Comparison of ENCODE assay signal across 16 cellular contexts in genomic region chr6:107304421-107305025, GRCh38.
DNase-seq lines count a peak whose midpoint lies in the region; ATAC-seq and TF ChIP-seq lines count a peak whose summit lies in the region.
"Had no signal": no experiment of that assay in that cellular context is flagged by ENCODE, and none has a peak within 500 bp of the region (broad histone marks: within the 10 kb centered on the region; RNA-seq: fewer than 3 reads in every experiment).

No MANE protein-coding gene starts in this region.

- no TSS peak for BruUV-seq in Calu3 (replicated peaks; lab: Mats Ljungman, UMichigan)

- H2BK120ac ChIP-seq in trophoblast cell (ENCODE audit: insufficient read depth, low read length, poor library complexity) = no peak overlapping the region

- CTCF ChIA-PET in Calu3 (lab: Charles Lee) = interaction anchor here (0.6 kb wide), 1 partner anchor 182 kb away, joined by 4 read pairs; no protein-coding TSS in a partner anchor

- no peak overlapping the region for H4K91ac ChIP-seq in trophoblast cell (ENCODE audit: low read depth, low read length)

- H3K36me3 Mint-ChIP-seq in Calu3 (ENCODE audit: insufficient read depth, unreplicated experiment) = no peaks in the 10 kb centered on the region
- H3K36me3 Mint-ChIP-seq in activated naive CD8-positive, alpha-beta T cell treated with anti-CD3 and anti-CD28 coated beads, Interleukin-2, amount 50 U/mL, for 24 hours (ENCODE audit: low read depth) = peaks cover 2% of the 10 kb centered on the region

- H3K14ac ChIP-seq in trophoblast cell (ENCODE audit: low read length) = no peak overlapping the region

- no peaks in the 10 kb centered on the region for H3K27me3 ChIP-seq in trophoblast cell (ENCODE audit: insufficient read depth, low read length)

- H3K9ac ChIP-seq in trophoblast cell (ENCODE audit: low read length) = no peak overlapping the region

- peak; percentile 51 for DNase-seq in Calu3
- peak; percentile 60 for DNase-seq in HPDE6-E6E7 (ENCODE audit: extremely low spot score)
- DNase-seq in activated naive CD8-positive, alpha-beta T cell treated with anti-CD3 and anti-CD28 coated beads, Interleukin-2, amount 50 U/mL, for 24 hours = peak; percentile 33
- peak; percentile 70 to 71 for DNase-seq in trophoblast cell
- no peak for DNase-seq in NCI-H526 treated with DMSO at 0.1 percent for 48 hours (lab: John Stamatoyannopoulos, UW)
- DNase-seq: CD4-positive, alpha-beta T cell; NCI-H1417 treated with DMSO at 0.1 percent for 48 hours; NCI-H524 treated with DMSO at 0.1 percent for 48 hours; posterior cingulate gyrus; SIG-M5 had no signal

- no peak overlapping the region for H2BK5ac ChIP-seq in trophoblast cell (ENCODE audit: low read depth, low read length, poor library complexity)

- intact Hi-C loops in Calu3 (cut with micrococcal nuclease; ENCODE audit: unreplicated experiment) = no loop called here

- H3K27me3 Mint-ChIP-seq in Calu3 (ENCODE audit: unreplicated experiment) = no peaks in the 10 kb centered on the region
- no peaks in the 10 kb centered on the region for H3K27me3 Mint-ChIP-seq in activated naive CD8-positive, alpha-beta T cell treated with anti-CD3 and anti-CD28 coated beads, Interleukin-2, amount 50 U/mL, for 24 hours
- H3K27me3 Mint-ChIP-seq: activated naive CD4-positive, alpha-beta T cell treated with anti-CD3 and anti-CD28 coated beads, Interleukin-2, amount 50 U/mL, for 24 hours; CD4-positive, alpha-beta T cell had no signal

- ATAC-seq in activated naive CD8-positive, alpha-beta T cell treated with anti-CD3 and anti-CD28 coated beads, Interleukin-2, amount 50 U/mL, for 24 hours = peak; percentile 88
- no peak for ATAC-seq in GM19455 (IDR thresholded peaks at IDR 0.05; ENCODE audit: unreplicated experiment)
- ATAC-seq in GM19351 (IDR thresholded peaks at IDR 0.05; ENCODE audit: unreplicated experiment) = no peak
- no peak for ATAC-seq in HG02970 (IDR thresholded peaks at IDR 0.05; ENCODE audit: low FRiP score, unreplicated experiment)
- ATAC-seq: WTC11 had no signal

- H3K4me1 Mint-ChIP-seq in Calu3 (ENCODE audit: low read depth, unreplicated experiment) = peaks cover 13% of the 10 kb centered on the region
- H3K4me1 Mint-ChIP-seq in activated naive CD8-positive, alpha-beta T cell treated with anti-CD3 and anti-CD28 coated beads, Interleukin-2, amount 50 U/mL, for 24 hours = peaks cover 14% of the 10 kb centered on the region

- H4K12ac ChIP-seq in trophoblast cell (ENCODE audit: low read depth, low read length) = no peak overlapping the region

- no peak overlapping the region for H2BK12ac ChIP-seq in trophoblast cell (ENCODE audit: low read length)

- H3K23ac ChIP-seq in trophoblast cell (ENCODE audit: low read length) = no peak overlapping the region

- no peak overlapping the region for H3K4ac ChIP-seq in trophoblast cell (ENCODE audit: low read depth, low read length)

- no CpG with 5 or more reads among the region's 5 CpGs for WGBS in trophoblast cell (ENCODE audit: extremely low coverage, insufficient coverage, insufficient read length)

- H3K79me1 ChIP-seq in trophoblast cell (ENCODE audit: low read length) = no peaks in the 10 kb centered on the region

- no peaks in the 10 kb centered on the region for H3K9me3 ChIP-seq in trophoblast cell (ENCODE audit: insufficient read depth, low read depth, low read length)
- H3K9me3 ChIP-seq: thoracic aorta had no signal

- no peaks in the 10 kb centered on the region for H3K9me3 Mint-ChIP-seq in Calu3 (ENCODE audit: low read depth, unreplicated experiment)
- no peaks in the 10 kb centered on the region for H3K9me3 Mint-ChIP-seq in activated naive CD8-positive, alpha-beta T cell treated with anti-CD3 and anti-CD28 coated beads, Interleukin-2, amount 50 U/mL, for 24 hours
- H3K9me3 Mint-ChIP-seq: activated naive CD4-positive, alpha-beta T cell treated with anti-CD3 and anti-CD28 coated beads, Interleukin-2, amount 50 U/mL, for 24 hours; CD4-positive, alpha-beta T cell had no signal

- no peak overlapping the region for H2AK5ac ChIP-seq in trophoblast cell (ENCODE audit: low read length)

- H3K27ac ChIP-seq in trophoblast cell (ENCODE audit: low read depth, low read length) = no peak overlapping the region
- H3K27ac ChIP-seq: thoracic aorta had no signal

- no peak overlapping the region for H3K4me3 ChIP-seq in trophoblast cell (ENCODE audit: low read depth, low read length)
- H3K4me3 ChIP-seq: thoracic aorta had no signal

- H3K4me1 ChIP-seq in trophoblast cell (ENCODE audit: control insufficient read depth in 1 of 2, insufficient read depth in 2 of 2, low read length in 2 of 2) = no peaks in the 10 kb centered on the region

- H4K8ac ChIP-seq in trophoblast cell (ENCODE audit: low read depth, low read length) = no peak overlapping the region

- H3K27ac Mint-ChIP-seq in Calu3 (ENCODE audit: unreplicated experiment) = no peak overlapping the region
- peak overlapping the region; percentile 55 for H3K27ac Mint-ChIP-seq in activated naive CD8-positive, alpha-beta T cell treated with anti-CD3 and anti-CD28 coated beads, Interleukin-2, amount 50 U/mL, for 24 hours
- H3K27ac Mint-ChIP-seq: activated naive CD4-positive, alpha-beta T cell treated with anti-CD3 and anti-CD28 coated beads, Interleukin-2, amount 50 U/mL, for 24 hours; CD4-positive, alpha-beta T cell; WTC11 had no signal

- no peaks in the 10 kb centered on the region for H3K79me2 ChIP-seq in trophoblast cell (ENCODE audit: control insufficient read depth, insufficient read depth, low read length, poor library complexity)

- H3K18ac ChIP-seq in trophoblast cell (ENCODE audit: low read length) = no peak overlapping the region

- no peak overlapping the region for H2AFZ ChIP-seq in trophoblast cell (ENCODE audit: insufficient read depth, low read length, poor library complexity)

- no peaks in the 10 kb centered on the region for H3K36me3 ChIP-seq in trophoblast cell (ENCODE audit: control insufficient read depth in 1 of 2, insufficient read depth in 2 of 2, low read length in 2 of 2)
- H3K36me3 ChIP-seq: thoracic aorta had no signal

- no peak overlapping the region for H3K4me2 ChIP-seq in trophoblast cell (ENCODE audit: low read length)

- no peak overlapping the region for H3K4me3 Mint-ChIP-seq in Calu3 (ENCODE audit: low read depth, unreplicated experiment)
- no peak overlapping the region for H3K4me3 Mint-ChIP-seq in activated naive CD8-positive, alpha-beta T cell treated with anti-CD3 and anti-CD28 coated beads, Interleukin-2, amount 50 U/mL, for 24 hours
- H3K4me3 Mint-ChIP-seq: activated naive CD4-positive, alpha-beta T cell treated with anti-CD3 and anti-CD28 coated beads, Interleukin-2, amount 50 U/mL, for 24 hours; CD4-positive, alpha-beta T cell; WTC11 had no signal

- TF ChIP-seq CTCF in Calu3 (IDR thresholded peaks at IDR 0.05; ENCODE audit: unreplicated experiment) = no peak
